8 cellular contexts compared by ENCODE assay signal in the genomic region with DNA sequence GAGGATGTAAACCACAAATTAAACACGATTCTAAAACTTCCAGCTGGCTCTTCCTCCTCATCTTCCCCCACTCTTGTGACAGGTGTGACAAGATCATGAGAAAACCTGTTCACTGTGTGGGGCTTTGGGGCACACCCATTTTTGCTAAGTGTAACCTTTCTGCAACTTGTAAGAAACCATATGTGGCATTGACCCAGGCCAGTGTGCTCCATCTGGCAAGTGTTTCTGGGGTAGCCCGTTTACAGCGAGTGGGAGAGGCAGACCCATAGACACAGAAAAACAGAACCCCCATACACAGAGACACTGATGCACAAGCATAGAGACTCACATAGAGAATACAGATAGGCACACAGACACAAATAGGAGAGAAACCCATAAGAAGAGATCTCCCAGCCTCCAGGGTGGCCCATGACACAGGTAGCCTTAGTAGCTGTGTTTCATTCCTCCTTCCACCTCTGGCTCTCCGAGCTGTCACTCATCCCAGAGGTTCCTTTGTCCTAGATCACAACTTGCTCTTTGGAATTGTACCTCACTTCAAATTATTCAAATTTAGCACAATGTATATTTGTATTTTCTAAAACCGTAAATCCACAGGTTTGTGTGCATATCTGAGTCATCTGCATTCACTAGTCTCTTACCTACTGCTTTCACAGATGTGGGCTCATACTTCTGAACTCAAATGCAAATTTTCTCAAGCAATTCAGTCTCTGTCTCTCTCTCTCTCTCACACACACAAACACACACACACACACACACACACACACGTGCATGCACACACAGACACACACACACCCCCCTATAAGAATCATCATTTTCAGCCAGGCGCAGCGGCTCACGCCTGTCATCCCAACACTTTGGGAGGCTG.
DNase-seq lines count a peak whose midpoint lies in the region; ATAC-seq and TF ChIP-seq lines count a peak whose summit lies in the region.

No MANE protein-coding gene starts in this region.

- H3K9me3 ChIP-seq in HEK293 (ENCODE audit: control insufficient read depth, insufficient read depth, low read depth, low read length), result no peaks in the 10 kb centered on the region
- no peaks in the 10 kb centered on the region for H3K9me3 ChIP-seq in OCI-LY7 (ENCODE audit: low read length)
- no peaks in the 10 kb centered on the region for H3K9me3 ChIP-seq in lung (ENCODE audit: control insufficient read depth in 2 of 2, insufficient read depth in 1 of 2, low read length in 1 of 2)

- WGBS in lung, 2 donors, result 65 to 67% methylated on average over 9 of the region's 9 CpGs

- ATAC-seq in lung (ENCODE audit: insufficient read depth, low FRiP score), result no peak

- peak; percentile 52 for DNase-seq in OCI-LY7 (ENCODE audit: low spot score)
- no peak for DNase-seq in lung (ENCODE audit: low spot score)
- no peak for DNase-seq in occipital lobe (lab: John Stamatoyannopoulos, UW)
- DNase-seq in islet precursor cell, result no peak
- DNase-seq in A172 (ENCODE audit: low spot score), result no peak
- no peak for DNase-seq in GM13977 (ENCODE audit: low spot score)

- H3K36me3 ChIP-seq in HEK293 (ENCODE audit: control insufficient read depth in 2 of 2, insufficient read depth in 1 of 2, low read length in 2 of 2), result no peaks in the 10 kb centered on the region
- H3K36me3 ChIP-seq in OCI-LY7 (ENCODE audit: insufficient read depth, low read length), result peaks cover 6% of the 10 kb centered on the region
- H3K36me3 ChIP-seq in lung (ENCODE audit: control insufficient read depth in 2 of 2, insufficient read depth in 2 of 2, low read length in 2 of 2), result no peaks in the 10 kb centered on the region

- no peaks in the 10 kb centered on the region for H3K9me2 ChIP-seq in OCI-LY7 (ENCODE audit: insufficient read depth, low read length)

- H3K79me2 ChIP-seq in OCI-LY7 (ENCODE audit: insufficient read depth, low read depth, low read length), result peaks cover 47% of the 10 kb centered on the region

- in situ Hi-C loops in GM13977 (cut with MboI; ENCODE audit: low pct_unique_long_range_greater_than_20kb, low sequenced_read_pairs, unreplicated experiment), result no loop called here

- no peaks in the 10 kb centered on the region for H4K20me1 ChIP-seq in OCI-LY7 (ENCODE audit: insufficient read depth, low read length)

- TF ChIP-seq CTCF in HEK293 (tag by site-specific recombination; IDR thresholded peaks at IDR 0.05) (no peak), OCI-LY7 (conservative IDR thresholded peaks at IDR 0.05; ENCODE audit: low read length) (no peak), lung (IDR thresholded peaks at IDR 0.05; ENCODE audit: control extremely low read depth, extremely low read depth) (no peak), GM13977 (IDR thresholded peaks at IDR 0.05; ENCODE audit: extremely low read depth, insufficient read depth, missing control alignments) (no peak)

- CTCF ChIA-PET in HEK293 (lab: Yijun Ruan, JAX) (no interaction called here), OCI-LY7 (lab: Charles Lee; ENCODE audit: unreplicated experiment) (no interaction called here)

- H3K4me3 ChIP-seq in GM08714 (ENCODE audit: low read length) (peak overlapping the region; percentile 17; the same call in 1 of the 2 replicates), HEK293 (ENCODE audit: low read depth, low read length) (no peak overlapping the region), OCI-LY7 (ENCODE audit: low read depth, low read length, poor library complexity, severe bottlenecking) (peak overlapping the region; percentile 62), lung (no peak overlapping the region)

- BruUV-seq in OCI-LY7 (replicated peaks; lab: Mats Ljungman, UMichigan), result TSS peak; percentile 26

- peak overlapping the region; percentile 94 for H3K4me2 ChIP-seq in OCI-LY7 (ENCODE audit: low read length)

- H3K27ac ChIP-seq in HEK293 (ENCODE audit: extremely low read depth, low read depth, low read length) (no peak overlapping the region), OCI-LY7 (ENCODE audit: low read depth, low read length, poor library complexity, severe bottlenecking) (peak overlapping the region; percentile 100), lung (ENCODE audit: low read depth in 1 of 2, low read length in 1 of 2) (peak overlapping the region; percentile 3 to 6)

- H3K27me3 ChIP-seq in lung (ENCODE audit: control insufficient read depth, insufficient read depth), result no peaks in the 10 kb centered on the region

- POLR2A ChIA-PET in HEK293 (lab: Yijun Ruan, JAX), result interaction anchor here (0.7 kb wide), 1 partner anchor 789 kb away, joined by 4 read pairs; a partner anchor contains a TSS
- POLR2A ChIA-PET in OCI-LY7 (lab: Charles Lee), result interaction anchor here (0.6 to 3.5 kb wide), 15 partner anchors 10 to 77 kb away, joined by 3 to 15 read pairs (median 5); no protein-coding TSS in a partner anchor

- intact Hi-C loops in OCI-LY7 (cut with micrococcal nuclease; ENCODE audit: unreplicated experiment), result loop anchor here (5.0 to 10.0 kb wide), 2 partner anchors 36 to 92 kb away; no protein-coding TSS in a partner anchor

- H3K4me1 ChIP-seq in HEK293 (ENCODE audit: control insufficient read depth, insufficient read depth, low read length) (no peaks in the 10 kb centered on the region), OCI-LY7 (ENCODE audit: insufficient read depth, low read length, poor library complexity, severe bottlenecking) (peaks cover 89% of the 10 kb centered on the region), lung (ENCODE audit: control insufficient read depth in 2 of 2, insufficient read depth in 2 of 2, low read length in 2 of 2) (peaks cover 0 to 5% of the 10 kb centered on the region in 2 donors)

- H2AFZ ChIP-seq in OCI-LY7 (ENCODE audit: low read length), result peak overlapping the region; percentile 18; the same call in 1 of the 2 replicates

TF ChIP-seq in HEK293, 187 proteins besides CTCF, POLR2A, EP300 and RAD21:
- TF ChIP-seq ZNF350 (tag by site-specific recombination; IDR thresholded peaks at IDR 0.05) (no peak), ZFHX2 (tag by site-specific recombination; conservative IDR thresholded peaks at IDR 0.05) (peak; percentile 35), SCRT2 (tag by site-specific recombination; IDR thresholded peaks at IDR 0.05) (peak; percentile 56)
- TF ChIP-seq, protein P1, sequence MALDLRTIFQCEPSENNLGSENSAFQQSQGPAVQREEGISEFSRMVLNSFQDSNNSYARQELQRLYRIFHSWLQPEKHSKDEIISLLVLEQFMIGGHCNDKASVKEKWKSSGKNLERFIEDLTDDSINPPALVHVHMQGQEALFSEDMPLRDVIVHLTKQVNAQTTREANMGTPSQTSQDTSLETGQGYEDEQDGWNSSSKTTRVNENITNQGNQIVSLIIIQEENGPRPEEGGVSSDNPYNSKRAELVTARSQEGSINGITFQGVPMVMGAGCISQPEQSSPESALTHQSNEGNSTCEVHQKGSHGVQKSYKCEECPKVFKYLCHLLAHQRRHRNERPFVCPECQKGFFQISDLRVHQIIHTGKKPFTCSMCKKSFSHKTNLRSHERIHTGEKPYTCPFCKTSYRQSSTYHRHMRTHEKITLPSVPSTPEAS (tag by site-specific recombination; IDR thresholded peaks at IDR 0.05), result peak; percentile 78

Comparison
In these comparisons a context has a peak if more than half of its experiments do, and no peak if none do; other contexts are left out.
1. H3K4me3 ChIP-seq: peak in GM08714 (single experiment) and OCI-LY7 (single experiment); none in HEK293 (single experiment) and lung (single experiment).